ENCODE assay signal across 8 cellular contexts in genomic region chr2:86079981-86080911, GRCh38. TPM values are rescaled to one million over a fixed set of nuclear protein-coding genes. Genes with fewer than 3 reads are reported as not detected.
DNase-seq lines count a peak whose midpoint lies in the region; ATAC-seq and TF ChIP-seq lines count a peak whose summit lies in the region.

No MANE protein-coding gene starts in this region.

- no peak overlapping the region for H3K4me3 ChIP-seq in GM23338
- H3K4me3 ChIP-seq in psoas muscle, result no peak overlapping the region

- no peak overlapping the region for H3K4me3 Mint-ChIP-seq in GM23338
- peak overlapping the region; percentile 1 for H3K4me3 Mint-ChIP-seq in activated naive CD4-positive, alpha-beta T cell treated with anti-CD3 and anti-CD28 coated beads, Interleukin-2, amount 50 U/mL, for 24 hours

- H3K4me1 ChIP-seq in GM23338 (ENCODE audit: insufficient read depth) (no peaks in the 10 kb centered on the region), psoas muscle (peaks cover 16% of the 10 kb centered on the region)

- no peaks in the 10 kb centered on the region for H3K4me1 Mint-ChIP-seq in GM23338
- peaks cover 24% of the 10 kb centered on the region for H3K4me1 Mint-ChIP-seq in activated naive CD4-positive, alpha-beta T cell treated with anti-CD3 and anti-CD28 coated beads, Interleukin-2, amount 50 U/mL, for 24 hours

- WGBS in psoas muscle, 3 donors, result 26 to 41% (median 27%) methylated on average over 14 of the region's 14 CpGs

- ATAC-seq in GM23338, result peak; percentile 98
- ATAC-seq in Right ventricle myocardium superior (ENCODE audit: poor library complexity), result peak; percentile 92
- ATAC-seq in psoas muscle, result peak; percentile 82 to 91 (median 87)

- intact Hi-C loops in Right ventricle myocardium superior (cut with DNase I), result loop anchor here (2.0 to 10.0 kb wide), 3 partner anchors 193 to 355 kb away; partner anchors contain the start of gene ST3GAL5
- intact Hi-C loops in psoas muscle (cut with DNase I), result loop anchor here (1.0 to 10.0 kb wide), 8 partner anchors 43 to 455 kb away; partner anchors contain the start of gene ST3GAL5 (in 1 of the 2)

- no peaks in the 10 kb centered on the region for H3F3A ChIP-seq in GM23338 (replicated peaks; ENCODE audit: low read depth)

- peaks cover 3% of the 10 kb centered on the region for H3K27me3 Mint-ChIP-seq in GM23338 (ENCODE audit: insufficient read depth, low read depth, poor library complexity)
- H3K27me3 Mint-ChIP-seq in activated naive CD4-positive, alpha-beta T cell treated with anti-CD3 and anti-CD28 coated beads, Interleukin-2, amount 50 U/mL, for 24 hours, result no peaks in the 10 kb centered on the region

- H3K9me2 ChIP-seq in GM23338 (ENCODE audit: insufficient read depth), result no peaks in the 10 kb centered on the region

- peaks cover 72% of the 10 kb centered on the region for H3K36me3 Mint-ChIP-seq in GM23338 (ENCODE audit: low read depth)
- peaks cover 6% of the 10 kb centered on the region for H3K36me3 Mint-ChIP-seq in activated naive CD4-positive, alpha-beta T cell treated with anti-CD3 and anti-CD28 coated beads, Interleukin-2, amount 50 U/mL, for 24 hours

- no peak overlapping the region for H3K27ac Mint-ChIP-seq in GM23338
- H3K27ac Mint-ChIP-seq in activated naive CD4-positive, alpha-beta T cell treated with anti-CD3 and anti-CD28 coated beads, Interleukin-2, amount 50 U/mL, for 24 hours, result peak overlapping the region; percentile 81

- DNase-seq in GM10266 (ENCODE audit: extremely low spot score), result peak; percentile 59
- peak; percentile 82 for DNase-seq in GM23338 (ENCODE audit: low spot score)
- peak; percentile 59 for DNase-seq in LHCN-M2 (ENCODE audit: low read depth)
- peak; percentile 38 for DNase-seq in SKM-1 treated with dmso at 0.1 percent for 144 hours (lab: John Stamatoyannopoulos, UW; ENCODE audit: unreplicated experiment)
- peak; percentile 89 for DNase-seq in Right ventricle myocardium superior
- DNase-seq in psoas muscle, result peak; percentile 81 to 91
- no peak for DNase-seq in foreskin melanocyte

- H2AFZ ChIP-seq in GM23338, result no peak overlapping the region

- H3K79me2 ChIP-seq in GM23338 (replicated peaks; ENCODE audit: insufficient read depth), result no peaks in the 10 kb centered on the region

- peaks cover 28% of the 10 kb centered on the region for H4K20me1 ChIP-seq in GM23338 (replicated peaks; ENCODE audit: insufficient read depth)

- H3K27me3 ChIP-seq in GM23338 (ENCODE audit: insufficient read depth), result no peaks in the 10 kb centered on the region
- no peaks in the 10 kb centered on the region for H3K27me3 ChIP-seq in psoas muscle (ENCODE audit: insufficient read depth in 3 of 3, low read length in 2 of 3)

- H3K9me3 ChIP-seq in psoas muscle, result no peaks in the 10 kb centered on the region

- H3K36me3 ChIP-seq in GM23338 (ENCODE audit: insufficient read depth) (peaks cover 38% of the 10 kb centered on the region), psoas muscle (ENCODE audit: insufficient read depth in 1 of 2, low read depth in 1 of 2) (peaks cover 7 to 81% of the 10 kb centered on the region in 2 donors)

- no peaks in the 10 kb centered on the region for H3K9me3 Mint-ChIP-seq in GM23338
- no peaks in the 10 kb centered on the region for H3K9me3 Mint-ChIP-seq in activated naive CD4-positive, alpha-beta T cell treated with anti-CD3 and anti-CD28 coated beads, Interleukin-2, amount 50 U/mL, for 24 hours

- H3K27ac ChIP-seq in GM23338 (ENCODE audit: low read depth) (no peak overlapping the region), psoas muscle (peak overlapping the region; percentile 58)

- TF ChIP-seq CTCF in GM10266 (IDR thresholded peaks at IDR 0.05; ENCODE audit: control insufficient read depth, insufficient read depth, low read depth, missing control alignments) (peak; percentile 90), GM23338 (conservative IDR thresholded peaks at IDR 0.05; ENCODE audit: low read depth in 2 of 2) (peak; percentile 78 to 86), psoas muscle (IDR thresholded peaks at IDR 0.05) (peak; percentile 76)

- H3K4me2 ChIP-seq in GM23338, result no peak overlapping the region

TF ChIP-seq in GM23338, 12 proteins besides CTCF, POLR2A, EP300 and RAD21:
- no peak for TF ChIP-seq STAT1 (IDR thresholded peaks at IDR 0.05; ENCODE audit: unreplicated experiment)
- no peak for TF ChIP-seq ETS1 (IDR thresholded peaks at IDR 0.05)
- TF ChIP-seq JUNB (IDR thresholded peaks at IDR 0.05; ENCODE audit: unreplicated experiment), result no peak
- no peak for TF ChIP-seq EZH2 (IDR thresholded peaks at IDR 0.05; ENCODE audit: low read depth, unreplicated experiment)
- no peak for TF ChIP-seq REST (IDR thresholded peaks at IDR 0.05; ENCODE audit: unreplicated experiment)

RNA-seq across cellular contexts. Expression of gene POLR1A, which starts 25.4 kb away (rescaled TPM):
- 33.4 and 43.2 TPM in 2 replicates for total RNA-seq in GM23338 (2014; rRNA removed; shearing (Covaris generic))
- polyA plus RNA-seq in GM23338 (2016; fragmentation: Nextera tagmentation; extraction: Ambion mirVana), result 13.8 and 16.9 TPM in 2 replicates
- total RNA-seq in LHCN-M2 (2014; rRNA removed), result 26.7 and 31.4 TPM in 2 replicates
- polyA plus RNA-seq in LHCN-M2 (2012), result 19.8 TPM
- 13.4 TPM for total RNA-seq in Right ventricle myocardium superior
- 10 to 100 TPM; 27.0 to 41.6 (median 36.8) TPM for total RNA-seq in psoas muscle
- polyA plus RNA-seq in psoas muscle, result 10 to 100 TPM in 2 of 3 donors, 1 to 10 TPM in 1; 6.1 to 15.1 (median 11.9) TPM

RNA-seq across cellular contexts. Expression of gene PTCD3, which starts 25.8 kb away (rescaled TPM):
- 147 and 223 TPM in 2 replicates for total RNA-seq in GM23338 (2014; rRNA removed; shearing (Covaris generic))
- polyA plus RNA-seq in GM23338 (2016; fragmentation: Nextera tagmentation; extraction: Ambion mirVana) (87.6 and 140 TPM in 2 replicates), psoas muscle (10 to 100 TPM; 32.8 to 56.3 (median 42.9) TPM)
- total RNA-seq in LHCN-M2 (2014; rRNA removed) (86.1 and 100 TPM in 2 replicates), Right ventricle myocardium superior (134 TPM), psoas muscle (100 to 1,000 TPM in 3 of 4 donors, 10 to 100 TPM in 1; 92.5 to 148 (median 113) TPM)
- polyA plus RNA-seq in LHCN-M2 (2012), result 15.4 TPM
